Comparison of ENCODE assay signal across 1 cellular context in the genomic region with DNA sequence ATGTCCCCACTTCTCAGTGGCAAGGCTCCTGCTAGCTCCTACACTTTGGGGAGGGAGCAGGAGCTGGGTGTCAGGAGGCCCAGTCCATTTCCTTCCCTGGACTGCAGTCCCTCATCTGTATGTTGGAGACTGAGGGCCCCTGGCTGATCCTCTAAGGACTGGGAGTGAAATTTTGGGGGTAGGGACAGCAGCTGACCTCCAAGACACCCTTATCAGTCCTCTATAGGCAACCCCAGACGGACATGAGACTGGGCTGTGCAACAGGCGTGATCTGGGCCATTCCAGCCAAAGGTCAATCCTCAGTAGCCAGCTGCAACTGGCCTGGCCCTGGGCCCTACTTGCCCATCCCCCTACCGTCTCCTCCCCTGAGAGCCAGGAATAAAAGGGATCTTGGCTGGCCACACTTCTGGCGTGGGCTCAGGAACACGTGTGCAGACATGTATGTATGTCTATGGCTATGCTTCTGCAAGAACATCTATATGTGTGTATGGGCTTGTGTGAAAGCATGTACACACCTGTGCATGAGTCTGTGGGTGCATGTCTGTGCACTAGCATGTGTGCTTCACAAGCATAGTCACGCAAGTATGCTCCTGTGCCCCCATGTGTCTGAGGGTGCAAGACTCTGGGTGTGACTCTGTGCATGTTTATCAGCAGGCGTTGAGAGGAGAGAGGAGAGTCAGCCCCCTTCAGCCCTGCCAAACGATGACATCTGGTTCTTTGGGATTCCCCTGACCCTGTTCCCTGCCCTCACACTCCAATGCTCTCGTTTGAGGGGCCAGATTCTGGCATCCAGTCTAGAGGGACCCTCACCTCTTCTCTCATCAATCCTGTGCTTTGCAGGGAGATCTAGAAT.
TF ChIP-seq lines count a peak whose summit lies in the region.

No MANE protein-coding gene starts in this region.

TF ChIP-seq in HepG2, 621 proteins besides CTCF, POLR2A, EP300 and RAD21 (continued from another document and continues in another):
- TF ChIP-seq, protein P1, sequence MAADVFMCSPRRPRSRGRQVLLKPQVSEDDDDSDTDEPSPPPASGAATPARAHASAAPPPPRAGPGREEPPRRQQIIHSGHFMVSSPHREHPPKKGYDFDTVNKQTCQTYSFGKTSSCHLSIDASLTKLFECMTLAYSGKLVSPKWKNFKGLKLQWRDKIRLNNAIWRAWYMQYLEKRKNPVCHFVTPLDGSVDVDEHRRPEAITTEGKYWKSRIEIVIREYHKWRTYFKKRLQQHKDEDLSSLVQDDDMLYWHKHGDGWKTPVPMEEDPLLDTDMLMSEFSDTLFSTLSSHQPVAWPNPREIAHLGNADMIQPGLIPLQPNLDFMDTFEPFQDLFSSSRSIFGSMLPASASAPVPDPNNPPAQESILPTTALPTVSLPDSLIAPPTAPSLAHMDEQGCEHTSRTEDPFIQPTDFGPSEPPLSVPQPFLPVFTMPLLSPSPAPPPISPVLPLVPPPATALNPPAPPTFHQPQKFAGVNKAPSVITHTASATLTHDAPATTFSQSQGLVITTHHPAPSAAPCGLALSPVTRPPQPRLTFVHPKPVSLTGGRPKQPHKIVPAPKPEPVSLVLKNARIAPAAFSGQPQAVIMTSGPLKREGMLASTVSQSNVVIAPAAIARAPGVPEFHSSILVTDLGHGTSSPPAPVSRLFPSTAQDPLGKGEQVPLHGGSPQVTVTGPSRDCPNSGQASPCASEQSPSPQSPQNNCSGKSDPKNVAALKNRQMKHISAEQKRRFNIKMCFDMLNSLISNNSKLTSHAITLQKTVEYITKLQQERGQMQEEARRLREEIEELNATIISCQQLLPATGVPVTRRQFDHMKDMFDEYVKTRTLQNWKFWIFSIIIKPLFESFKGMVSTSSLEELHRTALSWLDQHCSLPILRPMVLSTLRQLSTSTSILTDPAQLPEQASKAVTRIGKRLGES (CRISPR knock-in tag; IDR thresholded peaks at IDR 0.05; ENCODE audit: borderline replicate concordance): peak; percentile 97
- TF ChIP-seq CREB1 (IDR thresholded peaks at IDR 0.05): no peak
- TF ChIP-seq CREB1 (CRISPR knock-in tag; IDR thresholded peaks at IDR 0.05): no peak
- TF ChIP-seq SKI (IDR thresholded peaks at IDR 0.05; ENCODE audit: partially characterized antibody): peak; percentile 79
- TF ChIP-seq, protein P2, sequence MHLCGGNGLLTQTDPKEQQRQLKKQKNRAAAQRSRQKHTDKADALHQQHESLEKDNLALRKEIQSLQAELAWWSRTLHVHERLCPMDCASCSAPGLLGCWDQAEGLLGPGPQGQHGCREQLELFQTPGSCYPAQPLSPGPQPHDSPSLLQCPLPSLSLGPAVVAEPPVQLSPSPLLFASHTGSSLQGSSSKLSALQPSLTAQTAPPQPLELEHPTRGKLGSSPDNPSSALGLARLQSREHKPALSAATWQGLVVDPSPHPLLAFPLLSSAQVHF (CRISPR knock-in tag; IDR thresholded peaks at IDR 0.05): no peak
- peak; percentile 53; the same call in 1 of the 2 replicates for TF ChIP-seq ZNF772 (CRISPR knock-in tag; IDR thresholded peaks at IDR 0.05)
- TF ChIP-seq, protein P3, sequence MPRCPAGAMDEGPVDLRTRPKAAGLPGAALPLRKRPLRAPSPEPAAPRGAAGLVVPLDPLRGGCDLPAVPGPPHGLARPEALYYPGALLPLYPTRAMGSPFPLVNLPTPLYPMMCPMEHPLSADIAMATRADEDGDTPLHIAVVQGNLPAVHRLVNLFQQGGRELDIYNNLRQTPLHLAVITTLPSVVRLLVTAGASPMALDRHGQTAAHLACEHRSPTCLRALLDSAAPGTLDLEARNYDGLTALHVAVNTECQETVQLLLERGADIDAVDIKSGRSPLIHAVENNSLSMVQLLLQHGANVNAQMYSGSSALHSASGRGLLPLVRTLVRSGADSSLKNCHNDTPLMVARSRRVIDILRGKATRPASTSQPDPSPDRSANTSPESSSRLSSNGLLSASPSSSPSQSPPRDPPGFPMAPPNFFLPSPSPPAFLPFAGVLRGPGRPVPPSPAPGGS (CRISPR knock-in tag; IDR thresholded peaks at IDR 0.05): no peak
- TF ChIP-seq, protein P4, sequence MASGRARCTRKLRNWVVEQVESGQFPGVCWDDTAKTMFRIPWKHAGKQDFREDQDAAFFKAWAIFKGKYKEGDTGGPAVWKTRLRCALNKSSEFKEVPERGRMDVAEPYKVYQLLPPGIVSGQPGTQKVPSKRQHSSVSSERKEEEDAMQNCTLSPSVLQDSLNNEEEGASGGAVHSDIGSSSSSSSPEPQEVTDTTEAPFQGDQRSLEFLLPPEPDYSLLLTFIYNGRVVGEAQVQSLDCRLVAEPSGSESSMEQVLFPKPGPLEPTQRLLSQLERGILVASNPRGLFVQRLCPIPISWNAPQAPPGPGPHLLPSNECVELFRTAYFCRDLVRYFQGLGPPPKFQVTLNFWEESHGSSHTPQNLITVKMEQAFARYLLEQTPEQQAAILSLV (CRISPR knock-in tag; IDR thresholded peaks at IDR 0.05; ENCODE audit: borderline replicate concordance): 0 out of 2 replicates have a peak, but pooled peaks have one; percentile 53
- TF ChIP-seq NPAS2 (CRISPR knock-in tag; IDR thresholded peaks at IDR 0.05; ENCODE audit: borderline replicate concordance): no peak
- peak; percentile 42; the same call in 1 of the 2 replicates for TF ChIP-seq SAP130 (CRISPR knock-in tag; IDR thresholded peaks at IDR 0.05; ENCODE audit: low read depth)
- TF ChIP-seq RARA (CRISPR knock-in tag; IDR thresholded peaks at IDR 0.05): peak; percentile 89
- TF ChIP-seq, protein P5, sequence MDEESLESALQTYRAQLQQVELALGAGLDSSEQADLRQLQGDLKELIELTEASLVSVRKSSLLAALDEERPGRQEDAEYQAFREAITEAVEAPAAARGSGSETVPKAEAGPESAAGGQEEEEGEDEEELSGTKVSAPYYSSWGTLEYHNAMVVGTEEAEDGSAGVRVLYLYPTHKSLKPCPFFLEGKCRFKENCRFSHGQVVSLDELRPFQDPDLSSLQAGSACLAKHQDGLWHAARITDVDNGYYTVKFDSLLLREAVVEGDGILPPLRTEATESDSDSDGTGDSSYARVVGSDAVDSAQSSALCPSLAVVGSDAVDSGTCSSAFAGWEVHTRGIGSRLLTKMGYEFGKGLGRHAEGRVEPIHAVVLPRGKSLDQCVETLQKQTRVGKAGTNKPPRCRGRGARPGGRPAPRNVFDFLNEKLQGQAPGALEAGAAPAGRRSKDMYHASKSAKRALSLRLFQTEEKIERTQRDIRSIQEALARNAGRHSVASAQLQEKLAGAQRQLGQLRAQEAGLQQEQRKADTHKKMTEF (CRISPR knock-in tag; IDR thresholded peaks at IDR 0.05): peak; percentile 48; the same call in 1 of the 2 replicates
- TF ChIP-seq ZNF367 (CRISPR knock-in tag; IDR thresholded peaks at IDR 0.05; ENCODE audit: borderline replicate concordance): no peak
- no peak for TF ChIP-seq ZNF569 (CRISPR knock-in tag; IDR thresholded peaks at IDR 0.05; ENCODE audit: borderline replicate concordance)
- TF ChIP-seq, protein P6, sequence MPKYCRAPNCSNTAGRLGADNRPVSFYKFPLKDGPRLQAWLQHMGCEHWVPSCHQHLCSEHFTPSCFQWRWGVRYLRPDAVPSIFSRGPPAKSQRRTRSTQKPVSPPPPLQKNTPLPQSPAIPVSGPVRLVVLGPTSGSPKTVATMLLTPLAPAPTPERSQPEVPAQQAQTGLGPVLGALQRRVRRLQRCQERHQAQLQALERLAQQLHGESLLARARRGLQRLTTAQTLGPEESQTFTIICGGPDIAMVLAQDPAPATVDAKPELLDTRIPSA (CRISPR knock-in tag; IDR thresholded peaks at IDR 0.05; ENCODE audit: borderline replicate concordance): no peak
- TF ChIP-seq ZNF510 (CRISPR knock-in tag; IDR thresholded peaks at IDR 0.05; ENCODE audit: low read depth): no peak
- TF ChIP-seq ZNF883 (CRISPR knock-in tag; IDR thresholded peaks at IDR 0.05; ENCODE audit: not compliant biosample characterization): no peak
- no peak for TF ChIP-seq SRSF9 (IDR thresholded peaks at IDR 0.05; ENCODE audit: borderline replicate concordance, insufficient read depth, low read depth, low read length, poor library complexity, severe bottlenecking)
- TF ChIP-seq, protein P7, sequence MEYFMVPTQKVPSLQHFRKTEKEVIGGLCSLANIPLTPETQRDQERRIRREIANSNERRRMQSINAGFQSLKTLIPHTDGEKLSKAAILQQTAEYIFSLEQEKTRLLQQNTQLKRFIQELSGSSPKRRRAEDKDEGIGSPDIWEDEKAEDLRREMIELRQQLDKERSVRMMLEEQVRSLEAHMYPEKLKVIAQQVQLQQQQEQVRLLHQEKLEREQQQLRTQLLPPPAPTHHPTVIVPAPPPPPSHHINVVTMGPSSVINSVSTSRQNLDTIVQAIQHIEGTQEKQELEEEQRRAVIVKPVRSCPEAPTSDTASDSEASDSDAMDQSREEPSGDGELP (IDR thresholded peaks at IDR 0.05; ENCODE audit: borderline replicate concordance, low read depth): peak; percentile 86; the same call in 1 of the 2 replicates
- TF ChIP-seq, protein P8, sequence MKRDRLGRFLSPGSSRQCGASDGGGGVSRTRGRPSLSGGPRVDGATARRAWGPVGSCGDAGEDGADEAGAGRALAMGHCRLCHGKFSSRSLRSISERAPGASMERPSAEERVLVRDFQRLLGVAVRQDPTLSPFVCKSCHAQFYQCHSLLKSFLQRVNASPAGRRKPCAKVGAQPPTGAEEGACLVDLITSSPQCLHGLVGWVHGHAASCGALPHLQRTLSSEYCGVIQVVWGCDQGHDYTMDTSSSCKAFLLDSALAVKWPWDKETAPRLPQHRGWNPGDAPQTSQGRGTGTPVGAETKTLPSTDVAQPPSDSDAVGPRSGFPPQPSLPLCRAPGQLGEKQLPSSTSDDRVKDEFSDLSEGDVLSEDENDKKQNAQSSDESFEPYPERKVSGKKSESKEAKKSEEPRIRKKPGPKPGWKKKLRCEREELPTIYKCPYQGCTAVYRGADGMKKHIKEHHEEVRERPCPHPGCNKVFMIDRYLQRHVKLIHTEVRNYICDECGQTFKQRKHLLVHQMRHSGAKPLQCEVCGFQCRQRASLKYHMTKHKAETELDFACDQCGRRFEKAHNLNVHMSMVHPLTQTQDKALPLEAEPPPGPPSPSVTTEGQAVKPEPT (CRISPR knock-in tag; IDR thresholded peaks at IDR 0.05; ENCODE audit: low read depth): no peak
- TF ChIP-seq ELF3 (CRISPR knock-in tag; IDR thresholded peaks at IDR 0.05): 0 out of 2 replicates have a peak, but pooled peaks have one; percentile 16
- no peak for TF ChIP-seq GZF1 (CRISPR knock-in tag; IDR thresholded peaks at IDR 0.05)
- no peak for TF ChIP-seq HOXD1 (CRISPR knock-in tag; IDR thresholded peaks at IDR 0.05)
- TF ChIP-seq, protein P9, sequence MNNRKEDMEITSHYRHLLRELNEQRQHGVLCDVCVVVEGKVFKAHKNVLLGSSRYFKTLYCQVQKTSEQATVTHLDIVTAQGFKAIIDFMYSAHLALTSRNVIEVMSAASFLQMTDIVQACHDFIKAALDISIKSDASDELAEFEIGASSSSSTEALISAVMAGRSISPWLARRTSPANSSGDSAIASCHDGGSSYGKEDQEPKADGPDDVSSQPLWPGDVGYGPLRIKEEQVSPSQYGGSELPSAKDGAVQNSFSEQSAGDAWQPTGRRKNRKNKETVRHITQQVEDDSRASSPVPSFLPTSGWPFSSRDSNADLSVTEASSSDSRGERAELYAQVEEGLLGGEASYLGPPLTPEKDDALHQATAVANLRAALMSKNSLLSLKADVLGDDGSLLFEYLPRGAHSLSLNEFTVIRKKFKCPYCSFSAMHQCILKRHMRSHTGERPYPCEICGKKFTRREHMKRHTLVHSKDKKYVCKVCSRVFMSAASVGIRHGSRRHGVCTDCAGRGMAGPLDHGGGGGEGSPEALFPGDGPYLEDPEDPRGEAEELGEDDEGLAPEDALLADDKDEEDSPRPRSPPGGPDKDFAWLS (CRISPR knock-in tag; IDR thresholded peaks at IDR 0.05; ENCODE audit: borderline replicate concordance): no peak
- no peak for TF ChIP-seq YY1 (IDR thresholded peaks at IDR 0.05; ENCODE audit: insufficient read depth, insufficient replicate concordance, low read depth, low read length)
- TF ChIP-seq GTF3A (CRISPR knock-in tag; conservative IDR thresholded peaks at IDR 0.05): no peak
- peak; percentile 85 for TF ChIP-seq NR2F6 (IDR thresholded peaks at IDR 0.05)
- TF ChIP-seq NR2F6 (CRISPR knock-in tag; IDR thresholded peaks at IDR 0.05): peak; percentile 91
- 0 out of 2 replicates have a peak, but pooled peaks have one; percentile 30 for TF ChIP-seq NFE2L1 (CRISPR knock-in tag; IDR thresholded peaks at IDR 0.05; ENCODE audit: borderline replicate concordance)
- TF ChIP-seq ZNF598 (CRISPR knock-in tag; IDR thresholded peaks at IDR 0.05; ENCODE audit: borderline replicate concordance): no peak
- TF ChIP-seq MEF2D (CRISPR knock-in tag; IDR thresholded peaks at IDR 0.05): 0 out of 2 replicates have a peak, but pooled peaks have one; percentile 26
- no peak for TF ChIP-seq HNRNPL (IDR thresholded peaks at IDR 0.05; ENCODE audit: low read depth, low read length)
- TF ChIP-seq, protein P10, sequence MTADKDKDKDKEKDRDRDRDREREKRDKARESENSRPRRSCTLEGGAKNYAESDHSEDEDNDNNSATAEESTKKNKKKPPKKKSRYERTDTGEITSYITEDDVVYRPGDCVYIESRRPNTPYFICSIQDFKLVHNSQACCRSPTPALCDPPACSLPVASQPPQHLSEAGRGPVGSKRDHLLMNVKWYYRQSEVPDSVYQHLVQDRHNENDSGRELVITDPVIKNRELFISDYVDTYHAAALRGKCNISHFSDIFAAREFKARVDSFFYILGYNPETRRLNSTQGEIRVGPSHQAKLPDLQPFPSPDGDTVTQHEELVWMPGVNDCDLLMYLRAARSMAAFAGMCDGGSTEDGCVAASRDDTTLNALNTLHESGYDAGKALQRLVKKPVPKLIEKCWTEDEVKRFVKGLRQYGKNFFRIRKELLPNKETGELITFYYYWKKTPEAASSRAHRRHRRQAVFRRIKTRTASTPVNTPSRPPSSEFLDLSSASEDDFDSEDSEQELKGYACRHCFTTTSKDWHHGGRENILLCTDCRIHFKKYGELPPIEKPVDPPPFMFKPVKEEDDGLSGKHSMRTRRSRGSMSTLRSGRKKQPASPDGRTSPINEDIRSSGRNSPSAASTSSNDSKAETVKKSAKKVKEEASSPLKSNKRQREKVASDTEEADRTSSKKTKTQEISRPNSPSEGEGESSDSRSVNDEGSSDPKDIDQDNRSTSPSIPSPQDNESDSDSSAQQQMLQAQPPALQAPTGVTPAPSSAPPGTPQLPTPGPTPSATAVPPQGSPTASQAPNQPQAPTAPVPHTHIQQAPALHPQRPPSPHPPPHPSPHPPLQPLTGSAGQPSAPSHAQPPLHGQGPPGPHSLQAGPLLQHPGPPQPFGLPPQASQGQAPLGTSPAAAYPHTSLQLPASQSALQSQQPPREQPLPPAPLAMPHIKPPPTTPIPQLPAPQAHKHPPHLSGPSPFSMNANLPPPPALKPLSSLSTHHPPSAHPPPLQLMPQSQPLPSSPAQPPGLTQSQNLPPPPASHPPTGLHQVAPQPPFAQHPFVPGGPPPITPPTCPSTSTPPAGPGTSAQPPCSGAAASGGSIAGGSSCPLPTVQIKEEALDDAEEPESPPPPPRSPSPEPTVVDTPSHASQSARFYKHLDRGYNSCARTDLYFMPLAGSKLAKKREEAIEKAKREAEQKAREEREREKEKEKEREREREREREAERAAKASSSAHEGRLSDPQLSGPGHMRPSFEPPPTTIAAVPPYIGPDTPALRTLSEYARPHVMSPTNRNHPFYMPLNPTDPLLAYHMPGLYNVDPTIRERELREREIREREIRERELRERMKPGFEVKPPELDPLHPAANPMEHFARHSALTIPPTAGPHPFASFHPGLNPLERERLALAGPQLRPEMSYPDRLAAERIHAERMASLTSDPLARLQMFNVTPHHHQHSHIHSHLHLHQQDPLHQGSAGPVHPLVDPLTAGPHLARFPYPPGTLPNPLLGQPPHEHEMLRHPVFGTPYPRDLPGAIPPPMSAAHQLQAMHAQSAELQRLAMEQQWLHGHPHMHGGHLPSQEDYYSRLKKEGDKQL (CRISPR knock-in tag; IDR thresholded peaks at IDR 0.05; ENCODE audit: low read depth): no peak
- no peak for TF ChIP-seq NCOR1 (IDR thresholded peaks at IDR 0.05; ENCODE audit: borderline replicate concordance, low read length)
- TF ChIP-seq HMG20A (CRISPR knock-in tag; IDR thresholded peaks at IDR 0.05; ENCODE audit: borderline replicate concordance): peak; percentile 74; the same call in 1 of the 2 replicates
- no peak for TF ChIP-seq ZNF558 (CRISPR knock-in tag; IDR thresholded peaks at IDR 0.05; ENCODE audit: borderline replicate concordance)
